Comparison of ENCODE assay signal across 1 cellular context in genomic region chr10:45008524-45009161, GRCh38.
A peak's percentile ranks its signal among the peaks of the same experiment; 100 is the strongest.
TF ChIP-seq lines count a peak whose summit lies in the region.

No MANE protein-coding gene starts in this region.

TF ChIP-seq in K562, 482 proteins besides CTCF, POLR2A, EP300 and RAD21 (continued from another document):
- TF ChIP-seq TEAD2 (tag; IDR thresholded peaks at IDR 0.05) (0 out of 2 replicates have a peak, but pooled peaks have one; percentile 16), ATF1 (CRISPR knock-in tag; IDR thresholded peaks at IDR 0.05) (no peak), ATF1 (tag; IDR thresholded peaks at IDR 0.05) (peak; percentile 76), JUND (IDR thresholded peaks at IDR 0.05; ENCODE audit: borderline replicate concordance, low read depth, low read length) (0 out of 2 replicates have a peak, but pooled peaks have one; percentile 33), JUND (tag; IDR thresholded peaks at IDR 0.05; ENCODE audit: borderline replicate concordance, low read depth, low read length) (peak; percentile 45; the same call in 2 of the 3 replicates), SETDB1 (IDR thresholded peaks at IDR 0.05; ENCODE audit: low read length) (no peak), CC2D1A (IDR thresholded peaks at IDR 0.05) (peak; percentile 70; the same call in 1 of the 2 replicates), ZNF384 (IDR thresholded peaks at IDR 0.05; ENCODE audit: low read depth, low read length) (peak; percentile 72), FOXK2 (conservative IDR thresholded peaks at IDR 0.05 in 1 of 2, IDR thresholded peaks at IDR 0.05 in 1 of 2; ENCODE audit: low read depth in 2 of 2) (peak; percentile 27 to 41; a peak in 1 of 4 replicates), TBL1XR1 (IDR thresholded peaks at IDR 0.05; ENCODE audit: low read length in 2 of 2) (peak in 1 of 2 experiments; percentile 14; a peak in 1 of 4 replicates), CTBP1 (IDR thresholded peaks at IDR 0.05; ENCODE audit: borderline replicate concordance) (peak; percentile 47; the same call in 1 of the 2 replicates), GABPA (tag; conservative IDR thresholded peaks at IDR 0.05; ENCODE audit: low read depth) (peak; percentile 57), MAZ (CRISPR knock-in tag; conservative IDR thresholded peaks at IDR 0.05 in 1 of 2, IDR thresholded peaks at IDR 0.05 in 1 of 2) (no peak), CXXC5 (CRISPR knock-in tag; IDR thresholded peaks at IDR 0.05) (peak; percentile 13; the same call in 1 of the 2 replicates), XRCC3 (IDR thresholded peaks at IDR 0.05) (no peak), CBX3 (IDR thresholded peaks at IDR 0.05; ENCODE audit: borderline replicate concordance in 1 of 2, low read length in 2 of 2) (peak in 1 of 2 experiments; percentile 34; a peak in 1 of 3 replicates), BHLHE40 (IDR thresholded peaks at IDR 0.05; ENCODE audit: low read length) (peak; percentile 13; the same call in 1 of the 2 replicates), TARDBP (IDR thresholded peaks at IDR 0.05) (no peak), TCF7 (IDR thresholded peaks at IDR 0.05; ENCODE audit: borderline replicate concordance) (no peak), VEZF1 (CRISPR knock-in tag; IDR thresholded peaks at IDR 0.05) (0 out of 2 replicates have a peak, but pooled peaks have one; percentile 22), ZNF584 (CRISPR knock-in tag; IDR thresholded peaks at IDR 0.05; ENCODE audit: low read depth) (no peak), SOX6 (IDR thresholded peaks at IDR 0.05) (peak; percentile 71), MLX (CRISPR knock-in tag; conservative IDR thresholded peaks at IDR 0.05) (no peak), TEAD4 (IDR thresholded peaks at IDR 0.05; ENCODE audit: low read length) (0 out of 2 replicates have a peak, but pooled peaks have one; percentile 17), TEAD4 (CRISPR knock-in tag; IDR thresholded peaks at IDR 0.05; ENCODE audit: borderline replicate concordance) (no peak), ATF7 (IDR thresholded peaks at IDR 0.05) (peak; percentile 52), KLF16 (IDR thresholded peaks at IDR 0.05) (peak; percentile 39; the same call in 1 of the 2 replicates), KDM1A (IDR thresholded peaks at IDR 0.05) (0 out of 4 replicates have a peak, but pooled peaks of 1 of the 2 experiments have one; percentile 7), STAG1 (CRISPR knock-in tag; IDR thresholded peaks at IDR 0.05; ENCODE audit: borderline replicate concordance) (peak; percentile 26; the same call in 1 of the 2 replicates), MYC (IDR thresholded peaks at IDR 0.05; ENCODE audit: low read depth, low read length) (peak; percentile 52; the same call in 1 of the 2 replicates), MYC (CRISPR knock-in tag; IDR thresholded peaks at IDR 0.05; ENCODE audit: borderline replicate concordance, low read depth) (no peak), ARID3A (IDR thresholded peaks at IDR 0.05; ENCODE audit: borderline replicate concordance, low read depth, low read length) (peak; percentile 95), ETV1 (tag; conservative IDR thresholded peaks at IDR 0.05; ENCODE audit: low read depth) (peak; percentile 73), MEIS2 (IDR thresholded peaks at IDR 0.05; ENCODE audit: partially characterized antibody) (peak; percentile 45), RCOR1 (IDR thresholded peaks at IDR 0.05; ENCODE audit: borderline replicate concordance in 1 of 2, low read depth in 2 of 2, low read length in 2 of 2) (peak in 1 of 2 experiments; percentile 66; a peak in 2 of 4 replicates), SMARCE1 (IDR thresholded peaks at IDR 0.05) (no peak), SIX5 (IDR thresholded peaks at IDR 0.05; ENCODE audit: borderline replicate concordance in 1 of 2, insufficient read depth in 1 of 2, low read depth in 1 of 2, low read length in 2 of 2) (no peak), ZBTB17 (CRISPR knock-in tag; IDR thresholded peaks at IDR 0.05) (no peak), POLR3G (IDR thresholded peaks at IDR 0.05; ENCODE audit: extremely low read depth, insufficient read length, insufficient replicate concordance) (no peak)
- TF ChIP-seq, protein P1, sequence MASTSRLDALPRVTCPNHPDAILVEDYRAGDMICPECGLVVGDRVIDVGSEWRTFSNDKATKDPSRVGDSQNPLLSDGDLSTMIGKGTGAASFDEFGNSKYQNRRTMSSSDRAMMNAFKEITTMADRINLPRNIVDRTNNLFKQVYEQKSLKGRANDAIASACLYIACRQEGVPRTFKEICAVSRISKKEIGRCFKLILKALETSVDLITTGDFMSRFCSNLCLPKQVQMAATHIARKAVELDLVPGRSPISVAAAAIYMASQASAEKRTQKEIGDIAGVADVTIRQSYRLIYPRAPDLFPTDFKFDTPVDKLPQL (IDR thresholded peaks at IDR 0.05; ENCODE audit: extremely low read depth, insufficient read length) = no peak
- TF ChIP-seq, protein P2, sequence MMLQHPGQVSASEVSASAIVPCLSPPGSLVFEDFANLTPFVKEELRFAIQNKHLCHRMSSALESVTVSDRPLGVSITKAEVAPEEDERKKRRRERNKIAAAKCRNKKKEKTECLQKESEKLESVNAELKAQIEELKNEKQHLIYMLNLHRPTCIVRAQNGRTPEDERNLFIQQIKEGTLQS (IDR thresholded peaks at IDR 0.05) = peak; percentile 49; the same call in 1 of the 2 replicates
- TF ChIP-seq, protein P2 (CRISPR knock-in tag; conservative IDR thresholded peaks at IDR 0.05) = no peak
- TF ChIP-seq, protein P3, sequence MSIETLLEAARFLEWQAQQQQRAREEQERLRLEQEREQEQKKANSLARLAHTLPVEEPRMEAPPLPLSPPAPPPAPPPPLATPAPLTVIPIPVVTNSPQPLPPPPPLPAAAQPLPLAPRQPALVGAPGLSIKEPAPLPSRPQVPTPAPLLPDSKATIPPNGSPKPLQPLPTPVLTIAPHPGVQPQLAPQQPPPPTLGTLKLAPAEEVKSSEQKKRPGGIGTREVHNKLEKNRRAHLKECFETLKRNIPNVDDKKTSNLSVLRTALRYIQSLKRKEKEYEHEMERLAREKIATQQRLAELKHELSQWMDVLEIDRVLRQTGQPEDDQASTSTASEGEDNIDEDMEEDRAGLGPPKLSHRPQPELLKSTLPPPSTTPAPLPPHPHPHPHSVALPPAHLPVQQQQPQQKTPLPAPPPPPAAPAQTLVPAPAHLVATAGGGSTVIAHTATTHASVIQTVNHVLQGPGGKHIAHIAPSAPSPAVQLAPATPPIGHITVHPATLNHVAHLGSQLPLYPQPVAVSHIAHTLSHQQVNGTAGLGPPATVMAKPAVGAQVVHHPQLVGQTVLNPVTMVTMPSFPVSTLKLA (conservative IDR thresholded peaks at IDR 0.05) = peak; percentile 18 to 30; a peak in 2 of 4 replicates
- TF ChIP-seq, protein P4, sequence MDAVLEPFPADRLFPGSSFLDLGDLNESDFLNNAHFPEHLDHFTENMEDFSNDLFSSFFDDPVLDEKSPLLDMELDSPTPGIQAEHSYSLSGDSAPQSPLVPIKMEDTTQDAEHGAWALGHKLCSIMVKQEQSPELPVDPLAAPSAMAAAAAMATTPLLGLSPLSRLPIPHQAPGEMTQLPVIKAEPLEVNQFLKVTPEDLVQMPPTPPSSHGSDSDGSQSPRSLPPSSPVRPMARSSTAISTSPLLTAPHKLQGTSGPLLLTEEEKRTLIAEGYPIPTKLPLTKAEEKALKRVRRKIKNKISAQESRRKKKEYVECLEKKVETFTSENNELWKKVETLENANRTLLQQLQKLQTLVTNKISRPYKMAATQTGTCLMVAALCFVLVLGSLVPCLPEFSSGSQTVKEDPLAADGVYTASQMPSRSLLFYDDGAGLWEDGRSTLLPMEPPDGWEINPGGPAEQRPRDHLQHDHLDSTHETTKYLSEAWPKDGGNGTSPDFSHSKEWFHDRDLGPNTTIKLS (IDR thresholded peaks at IDR 0.05; ENCODE audit: borderline replicate concordance, low read depth) = 0 out of 2 replicates have a peak, but pooled peaks have one; percentile 26
- TF ChIP-seq, protein P5, sequence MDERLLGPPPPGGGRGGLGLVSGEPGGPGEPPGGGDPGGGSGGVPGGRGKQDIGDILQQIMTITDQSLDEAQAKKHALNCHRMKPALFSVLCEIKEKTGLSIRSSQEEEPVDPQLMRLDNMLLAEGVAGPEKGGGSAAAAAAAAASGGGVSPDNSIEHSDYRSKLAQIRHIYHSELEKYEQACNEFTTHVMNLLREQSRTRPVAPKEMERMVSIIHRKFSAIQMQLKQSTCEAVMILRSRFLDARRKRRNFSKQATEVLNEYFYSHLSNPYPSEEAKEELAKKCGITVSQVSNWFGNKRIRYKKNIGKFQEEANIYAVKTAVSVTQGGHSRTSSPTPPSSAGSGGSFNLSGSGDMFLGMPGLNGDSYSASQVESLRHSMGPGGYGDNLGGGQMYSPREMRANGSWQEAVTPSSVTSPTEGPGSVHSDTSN (CRISPR knock-in tag; IDR thresholded peaks at IDR 0.05; ENCODE audit: low read depth) = no peak
- TF ChIP-seq, protein P5 (tag; conservative IDR thresholded peaks at IDR 0.05; ENCODE audit: low read depth) = peak; percentile 43
- TF ChIP-seq, protein P6, sequence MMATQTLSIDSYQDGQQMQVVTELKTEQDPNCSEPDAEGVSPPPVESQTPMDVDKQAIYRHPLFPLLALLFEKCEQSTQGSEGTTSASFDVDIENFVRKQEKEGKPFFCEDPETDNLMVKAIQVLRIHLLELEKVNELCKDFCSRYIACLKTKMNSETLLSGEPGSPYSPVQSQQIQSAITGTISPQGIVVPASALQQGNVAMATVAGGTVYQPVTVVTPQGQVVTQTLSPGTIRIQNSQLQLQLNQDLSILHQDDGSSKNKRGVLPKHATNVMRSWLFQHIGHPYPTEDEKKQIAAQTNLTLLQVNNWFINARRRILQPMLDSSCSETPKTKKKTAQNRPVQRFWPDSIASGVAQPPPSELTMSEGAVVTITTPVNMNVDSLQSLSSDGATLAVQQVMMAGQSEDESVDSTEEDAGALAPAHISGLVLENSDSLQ (IDR thresholded peaks at IDR 0.05) = peak; percentile 30
- TF ChIP-seq, protein P7, sequence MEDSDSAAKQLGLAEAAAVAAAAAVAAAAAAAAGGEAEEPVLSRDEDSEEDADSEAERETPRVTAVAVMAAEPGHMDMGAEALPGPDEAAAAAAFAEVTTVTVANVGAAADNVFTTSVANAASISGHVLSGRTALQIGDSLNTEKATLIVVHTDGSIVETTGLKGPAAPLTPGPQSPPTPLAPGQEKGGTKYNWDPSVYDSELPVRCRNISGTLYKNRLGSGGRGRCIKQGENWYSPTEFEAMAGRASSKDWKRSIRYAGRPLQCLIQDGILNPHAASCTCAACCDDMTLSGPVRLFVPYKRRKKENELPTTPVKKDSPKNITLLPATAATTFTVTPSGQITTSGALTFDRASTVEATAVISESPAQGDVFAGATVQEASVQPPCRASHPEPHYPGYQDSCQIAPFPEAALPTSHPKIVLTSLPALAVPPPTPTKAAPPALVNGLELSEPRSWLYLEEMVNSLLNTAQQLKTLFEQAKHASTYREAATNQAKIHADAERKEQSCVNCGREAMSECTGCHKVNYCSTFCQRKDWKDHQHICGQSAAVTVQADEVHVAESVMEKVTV (CRISPR knock-in tag; IDR thresholded peaks at IDR 0.05) = peak; percentile 81
